Comparison of ENCODE assay signal across 8 cellular contexts in the genomic region with DNA sequence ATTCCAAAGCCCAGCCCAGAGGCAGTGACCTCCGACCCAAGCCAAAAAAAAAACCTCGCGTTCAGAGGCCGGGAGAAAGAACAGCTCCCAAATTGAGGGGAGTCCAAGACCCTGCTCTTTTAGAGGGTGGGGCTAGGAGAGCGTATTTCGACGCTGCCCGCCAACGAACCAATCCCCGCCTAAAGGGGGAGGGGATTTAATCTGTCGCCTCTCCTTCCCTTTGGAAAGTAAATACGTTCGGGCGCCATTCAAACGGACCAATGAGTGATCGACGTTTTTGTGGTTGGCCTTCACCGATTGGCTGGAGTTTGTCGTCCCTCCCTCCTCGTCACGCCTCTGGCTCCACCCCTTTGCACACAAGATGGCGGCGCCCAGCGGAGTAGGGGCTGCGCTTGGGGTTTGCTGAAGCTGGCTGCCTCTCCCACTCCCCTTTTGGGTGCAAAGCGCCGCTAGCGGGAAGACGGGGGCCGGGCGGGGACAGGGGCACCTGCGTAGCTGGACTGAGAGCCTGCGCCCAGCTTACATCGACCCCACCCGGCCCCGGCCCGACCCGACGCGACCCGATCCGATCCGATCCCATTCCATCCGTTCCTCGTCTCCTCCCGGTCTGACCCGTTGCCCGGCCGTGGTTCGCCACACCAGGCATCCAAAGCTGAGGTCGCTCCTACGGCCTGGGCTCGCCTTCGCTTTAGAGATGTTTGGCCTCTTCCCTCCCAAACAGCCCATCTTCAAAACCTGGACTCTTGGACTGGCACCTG. TPM values are rescaled to one million over a fixed set of nuclear protein-coding genes. Genes with fewer than 3 reads are reported as not detected.
DNase-seq lines count a peak whose midpoint lies in the region; ATAC-seq, FAIRE-seq and TF ChIP-seq lines count a peak whose summit lies in the region.

A gene (plus strand): TSS at position 355 of the 758 bp plus-strand sequence. CDS start 596 bp downstream, outside the sequence.

- H3K9me3 ChIP-seq in KOPT-K1 (ENCODE audit: insufficient read depth, low read length, poor library complexity, severe bottlenecking) (no peaks in the 10 kb centered on the region), esophagus squamous epithelium (no peaks in the 10 kb centered on the region)

- H3K36me3 ChIP-seq in KOPT-K1 (ENCODE audit: insufficient read depth, low read length), result peaks cover 12% of the 10 kb centered on the region; the same call in 1 of the 2 replicates
- peaks cover 0 to 18% (median 0%) of the 10 kb centered on the region in 3 donors for H3K36me3 ChIP-seq in esophagus squamous epithelium

- peaks cover 27 to 55% (median 29%) of the 10 kb centered on the region in 3 donors for H3K4me1 ChIP-seq in esophagus squamous epithelium

- peak within 1 kb of the TSS; percentile 75 for H3K27ac ChIP-seq in KOPT-K1 (ENCODE audit: low read depth, low read length, poor library complexity, severe bottlenecking)
- H3K27ac ChIP-seq in esophagus squamous epithelium, result peak within 1 kb of the TSS; percentile 90 to 98 (median 94)

- ATAC-seq in GM21786 (IDR thresholded peaks at IDR 0.05; ENCODE audit: unreplicated experiment), result peak; percentile 87

- DNase-seq in DMS79 (lab: John Stamatoyannopoulos, UW) (peak; percentile 99), RCC 7860 (ENCODE audit: low spot score) (peak; percentile 89), activated T-helper 1 cell treated with Interleukin-2 at 50 U/mL for 16 hours (ENCODE audit: low read depth) (peak; percentile 85), esophagus squamous epithelium (lab: John Stamatoyannopoulos, UW) (peak; percentile 82), myocyte (ENCODE audit: low read depth) (peak; percentile 99)
- peak; percentile 73 to 92 for DNase-seq in stimulated activated CD8-positive, alpha-beta memory T cell treated with anti-CD3 and anti-CD28 coated beads, Interleukin-7, amount 100 ng/mL, for 48 hours (ENCODE audit: extremely low read depth in 1 of 2, low read depth in 1 of 2)

- peak within 1 kb of the TSS; percentile 90 to 97 (median 94) for H3K4me3 ChIP-seq in esophagus squamous epithelium

- no peak for TF ChIP-seq CTCF in esophagus squamous epithelium (IDR thresholded peaks at IDR 0.05)

- peak in 3 of 4 donors; percentile 27 to 76 (median 55) for TF ChIP-seq POLR2A in esophagus squamous epithelium (IDR thresholded peaks at IDR 0.05)

- intact Hi-C loops in esophagus squamous epithelium (cut with DNase I), result no loop called here

- peaks cover 0 to 8% (median 0%) of the 10 kb centered on the region in 4 donors for H3K27me3 ChIP-seq in esophagus squamous epithelium

- WGBS in esophagus squamous epithelium, 2 donors, result 0% methylated on average over 23 to 31 of the region's 54 CpGs

- peak; percentile 89 for FAIRE-seq in RCC 7860 (lab: Jason Lieb, UNC)

RNA-seq across cellular contexts. Expression of the gene that starts here (rescaled TPM):
- total RNA-seq in esophagus squamous epithelium (10 to 100 TPM; 10.5 to 17.9 (median 12.2) TPM), myocyte (2.6 and 3.8 TPM in 2 replicates)
- 27.3 TPM for polyA plus RNA-seq in myocyte (2012)

Comparison
In these comparisons a context has a peak if more than half of its experiments do, and no peak if none do; other contexts are left out.
1. Peak in every context shown above with its lines: DNase-seq, ATAC-seq, H3K4me3 ChIP-seq and H3K27ac ChIP-seq.